ENCODE assay signal across 2 cellular contexts in the genomic region with DNA sequence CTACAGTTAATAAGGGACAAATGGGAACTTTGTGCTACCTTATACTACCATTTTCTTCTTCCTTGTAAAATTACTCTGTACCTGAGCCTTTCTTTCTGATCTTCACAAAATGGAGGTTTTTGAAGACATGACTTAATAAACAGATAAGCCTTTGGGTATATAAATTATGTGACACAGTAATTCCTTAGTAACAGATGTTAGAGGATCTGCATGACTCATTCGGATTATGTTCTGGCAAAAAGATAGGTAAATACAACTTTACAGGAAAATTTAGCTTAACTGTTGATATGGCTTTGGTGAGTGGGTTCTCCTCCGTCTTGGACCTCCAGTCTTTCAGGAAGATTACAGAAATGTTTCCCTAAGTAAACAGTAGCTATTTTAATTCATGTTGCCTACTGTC.
TF ChIP-seq lines count a peak whose summit lies in the region.

No MANE protein-coding gene starts in this region.

TF ChIP-seq in GM12878, 131 proteins besides CTCF, POLR2A, EP300 and RAD21:
- TF ChIP-seq GATAD2B (conservative IDR thresholded peaks at IDR 0.05; ENCODE audit: low read depth): no peak
- no peak for TF ChIP-seq SUPT20H (IDR thresholded peaks at IDR 0.05; ENCODE audit: borderline replicate concordance, control insufficient read depth, low read depth, low read length)
- TF ChIP-seq HDAC2 (IDR thresholded peaks at IDR 0.05): no peak
- no peak for TF ChIP-seq ZZZ3 (IDR thresholded peaks at IDR 0.05; ENCODE audit: control insufficient read depth, insufficient read length, low read depth)
- TF ChIP-seq SREBF1 (IDR thresholded peaks at IDR 0.05; ENCODE audit: low read length): no peak
- TF ChIP-seq PAX8 (IDR thresholded peaks at IDR 0.05): no peak
- TF ChIP-seq, protein P1, sequence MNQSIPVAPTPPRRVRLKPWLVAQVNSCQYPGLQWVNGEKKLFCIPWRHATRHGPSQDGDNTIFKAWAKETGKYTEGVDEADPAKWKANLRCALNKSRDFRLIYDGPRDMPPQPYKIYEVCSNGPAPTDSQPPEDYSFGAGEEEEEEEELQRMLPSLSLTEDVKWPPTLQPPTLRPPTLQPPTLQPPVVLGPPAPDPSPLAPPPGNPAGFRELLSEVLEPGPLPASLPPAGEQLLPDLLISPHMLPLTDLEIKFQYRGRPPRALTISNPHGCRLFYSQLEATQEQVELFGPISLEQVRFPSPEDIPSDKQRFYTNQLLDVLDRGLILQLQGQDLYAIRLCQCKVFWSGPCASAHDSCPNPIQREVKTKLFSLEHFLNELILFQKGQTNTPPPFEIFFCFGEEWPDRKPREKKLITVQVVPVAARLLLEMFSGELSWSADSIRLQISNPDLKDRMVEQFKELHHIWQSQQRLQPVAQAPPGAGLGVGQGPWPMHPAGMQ (IDR thresholded peaks at IDR 0.05; ENCODE audit: borderline replicate concordance): no peak
- TF ChIP-seq BACH1 (IDR thresholded peaks at IDR 0.05; ENCODE audit: borderline replicate concordance): no peak
- TF ChIP-seq CBX5 (IDR thresholded peaks at IDR 0.05; ENCODE audit: low read depth): no peak
- TF ChIP-seq, protein P2, sequence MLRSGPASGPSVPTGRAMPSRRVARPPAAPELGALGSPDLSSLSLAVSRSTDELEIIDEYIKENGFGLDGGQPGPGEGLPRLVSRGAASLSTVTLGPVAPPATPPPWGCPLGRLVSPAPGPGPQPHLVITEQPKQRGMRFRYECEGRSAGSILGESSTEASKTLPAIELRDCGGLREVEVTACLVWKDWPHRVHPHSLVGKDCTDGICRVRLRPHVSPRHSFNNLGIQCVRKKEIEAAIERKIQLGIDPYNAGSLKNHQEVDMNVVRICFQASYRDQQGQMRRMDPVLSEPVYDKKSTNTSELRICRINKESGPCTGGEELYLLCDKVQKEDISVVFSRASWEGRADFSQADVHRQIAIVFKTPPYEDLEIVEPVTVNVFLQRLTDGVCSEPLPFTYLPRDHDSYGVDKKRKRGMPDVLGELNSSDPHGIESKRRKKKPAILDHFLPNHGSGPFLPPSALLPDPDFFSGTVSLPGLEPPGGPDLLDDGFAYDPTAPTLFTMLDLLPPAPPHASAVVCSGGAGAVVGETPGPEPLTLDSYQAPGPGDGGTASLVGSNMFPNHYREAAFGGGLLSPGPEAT (IDR thresholded peaks at IDR 0.05; ENCODE audit: low read depth): no peak
- no peak for TF ChIP-seq NFIC (IDR thresholded peaks at IDR 0.05; ENCODE audit: low read depth, low read length)

TF ChIP-seq in HepG2, 621 proteins besides CTCF, POLR2A, EP300 and RAD21:
- TF ChIP-seq ZFY (CRISPR knock-in tag; IDR thresholded peaks at IDR 0.05): no peak
- TF ChIP-seq THAP11 (CRISPR knock-in tag; IDR thresholded peaks at IDR 0.05): no peak
- no peak for TF ChIP-seq TCF7 (IDR thresholded peaks at IDR 0.05; ENCODE audit: low read depth)
- TF ChIP-seq POGZ (CRISPR knock-in tag; IDR thresholded peaks at IDR 0.05): no peak
- TF ChIP-seq RNF2 (conservative IDR thresholded peaks at IDR 0.05; ENCODE audit: low read depth): no peak
- TF ChIP-seq, protein P3, sequence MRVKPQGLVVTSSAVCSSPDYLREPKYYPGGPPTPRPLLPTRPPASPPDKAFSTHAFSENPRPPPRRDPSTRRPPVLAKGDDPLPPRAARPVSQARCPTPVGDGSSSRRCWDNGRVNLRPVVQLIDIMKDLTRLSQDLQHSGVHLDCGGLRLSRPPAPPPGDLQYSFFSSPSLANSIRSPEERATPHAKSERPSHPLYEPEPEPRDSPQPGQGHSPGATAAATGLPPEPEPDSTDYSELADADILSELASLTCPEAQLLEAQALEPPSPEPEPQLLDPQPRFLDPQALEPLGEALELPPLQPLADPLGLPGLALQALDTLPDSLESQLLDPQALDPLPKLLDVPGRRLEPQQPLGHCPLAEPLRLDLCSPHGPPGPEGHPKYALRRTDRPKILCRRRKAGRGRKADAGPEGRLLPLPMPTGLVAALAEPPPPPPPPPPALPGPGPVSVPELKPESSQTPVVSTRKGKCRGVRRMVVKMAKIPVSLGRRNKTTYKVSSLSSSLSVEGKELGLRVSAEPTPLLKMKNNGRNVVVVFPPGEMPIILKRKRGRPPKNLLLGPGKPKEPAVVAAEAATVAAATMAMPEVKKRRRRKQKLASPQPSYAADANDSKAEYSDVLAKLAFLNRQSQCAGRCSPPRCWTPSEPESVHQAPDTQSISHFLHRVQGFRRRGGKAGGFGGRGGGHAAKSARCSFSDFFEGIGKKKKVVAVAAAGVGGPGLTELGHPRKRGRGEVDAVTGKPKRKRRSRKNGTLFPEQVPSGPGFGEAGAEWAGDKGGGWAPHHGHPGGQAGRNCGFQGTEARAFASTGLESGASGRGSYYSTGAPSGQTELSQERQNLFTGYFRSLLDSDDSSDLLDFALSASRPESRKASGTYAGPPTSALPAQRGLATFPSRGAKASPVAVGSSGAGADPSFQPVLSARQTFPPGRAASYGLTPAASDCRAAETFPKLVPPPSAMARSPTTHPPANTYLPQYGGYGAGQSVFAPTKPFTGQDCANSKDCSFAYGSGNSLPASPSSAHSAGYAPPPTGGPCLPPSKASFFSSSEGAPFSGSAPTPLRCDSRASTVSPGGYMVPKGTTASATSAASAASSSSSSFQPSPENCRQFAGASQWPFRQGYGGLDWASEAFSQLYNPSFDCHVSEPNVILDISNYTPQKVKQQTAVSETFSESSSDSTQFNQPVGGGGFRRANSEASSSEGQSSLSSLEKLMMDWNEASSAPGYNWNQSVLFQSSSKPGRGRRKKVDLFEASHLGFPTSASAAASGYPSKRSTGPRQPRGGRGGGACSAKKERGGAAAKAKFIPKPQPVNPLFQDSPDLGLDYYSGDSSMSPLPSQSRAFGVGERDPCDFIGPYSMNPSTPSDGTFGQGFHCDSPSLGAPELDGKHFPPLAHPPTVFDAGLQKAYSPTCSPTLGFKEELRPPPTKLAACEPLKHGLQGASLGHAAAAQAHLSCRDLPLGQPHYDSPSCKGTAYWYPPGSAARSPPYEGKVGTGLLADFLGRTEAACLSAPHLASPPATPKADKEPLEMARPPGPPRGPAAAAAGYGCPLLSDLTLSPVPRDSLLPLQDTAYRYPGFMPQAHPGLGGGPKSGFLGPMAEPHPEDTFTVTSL (CRISPR knock-in tag; IDR thresholded peaks at IDR 0.05; ENCODE audit: borderline replicate concordance): no peak
- no peak for TF ChIP-seq IKZF5 (CRISPR knock-in tag; IDR thresholded peaks at IDR 0.05)
- TF ChIP-seq MNT (IDR thresholded peaks at IDR 0.05): no peak
- no peak for TF ChIP-seq ATAD3A (CRISPR knock-in tag; IDR thresholded peaks at IDR 0.05)
- TF ChIP-seq, protein P4, sequence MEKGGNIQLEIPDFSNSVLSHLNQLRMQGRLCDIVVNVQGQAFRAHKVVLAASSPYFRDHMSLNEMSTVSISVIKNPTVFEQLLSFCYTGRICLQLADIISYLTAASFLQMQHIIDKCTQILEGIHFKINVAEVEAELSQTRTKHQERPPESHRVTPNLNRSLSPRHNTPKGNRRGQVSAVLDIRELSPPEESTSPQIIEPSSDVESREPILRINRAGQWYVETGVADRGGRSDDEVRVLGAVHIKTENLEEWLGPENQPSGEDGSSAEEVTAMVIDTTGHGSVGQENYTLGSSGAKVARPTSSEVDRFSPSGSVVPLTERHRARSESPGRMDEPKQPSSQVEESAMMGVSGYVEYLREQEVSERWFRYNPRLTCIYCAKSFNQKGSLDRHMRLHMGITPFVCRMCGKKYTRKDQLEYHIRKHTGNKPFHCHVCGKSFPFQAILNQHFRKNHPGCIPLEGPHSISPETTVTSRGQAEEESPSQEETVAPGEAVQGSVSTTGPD (CRISPR knock-in tag; IDR thresholded peaks at IDR 0.05): no peak
- TF ChIP-seq, protein P5, sequence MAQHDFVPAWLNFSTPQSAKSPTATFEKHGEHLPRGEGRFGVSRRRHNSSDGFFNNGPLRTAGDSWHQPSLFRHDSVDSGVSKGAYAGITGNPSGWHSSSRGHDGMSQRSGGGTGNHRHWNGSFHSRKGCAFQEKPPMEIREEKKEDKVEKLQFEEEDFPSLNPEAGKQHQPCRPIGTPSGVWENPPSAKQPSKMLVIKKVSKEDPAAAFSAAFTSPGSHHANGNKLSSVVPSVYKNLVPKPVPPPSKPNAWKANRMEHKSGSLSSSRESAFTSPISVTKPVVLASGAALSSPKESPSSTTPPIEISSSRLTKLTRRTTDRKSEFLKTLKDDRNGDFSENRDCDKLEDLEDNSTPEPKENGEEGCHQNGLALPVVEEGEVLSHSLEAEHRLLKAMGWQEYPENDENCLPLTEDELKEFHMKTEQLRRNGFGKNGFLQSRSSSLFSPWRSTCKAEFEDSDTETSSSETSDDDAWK (CRISPR knock-in tag; IDR thresholded peaks at IDR 0.05): no peak
- TF ChIP-seq ZNF749 (CRISPR knock-in tag; IDR thresholded peaks at IDR 0.05; ENCODE audit: borderline replicate concordance): no peak
- TF ChIP-seq, protein P6, sequence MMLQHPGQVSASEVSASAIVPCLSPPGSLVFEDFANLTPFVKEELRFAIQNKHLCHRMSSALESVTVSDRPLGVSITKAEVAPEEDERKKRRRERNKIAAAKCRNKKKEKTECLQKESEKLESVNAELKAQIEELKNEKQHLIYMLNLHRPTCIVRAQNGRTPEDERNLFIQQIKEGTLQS (CRISPR knock-in tag; IDR thresholded peaks at IDR 0.05): no peak
- TF ChIP-seq ZNF281 (CRISPR knock-in tag; IDR thresholded peaks at IDR 0.05; ENCODE audit: borderline replicate concordance): no peak
- TF ChIP-seq NCOA5 (CRISPR knock-in tag; IDR thresholded peaks at IDR 0.05): no peak
- no peak for TF ChIP-seq IRF2 (CRISPR knock-in tag; IDR thresholded peaks at IDR 0.05)
- TF ChIP-seq FOSL1 (CRISPR knock-in tag; IDR thresholded peaks at IDR 0.05; ENCODE audit: borderline replicate concordance): no peak
- no peak for TF ChIP-seq ZZZ3 (CRISPR knock-in tag; IDR thresholded peaks at IDR 0.05; ENCODE audit: borderline replicate concordance)
- TF ChIP-seq ZNF292 (CRISPR knock-in tag; IDR thresholded peaks at IDR 0.05; ENCODE audit: borderline replicate concordance, low read depth): no peak
